18 cellular contexts compared by ENCODE assay signal in genomic region chr15:101429191-101429590, GRCh38.
A peak's percentile ranks its signal among the peaks of the same experiment; 100 is the strongest.
DNase-seq lines count a peak whose midpoint lies in the region; ATAC-seq and TF ChIP-seq lines count a peak whose summit lies in the region.
"Had no signal": no experiment of that assay in that cellular context is flagged by ENCODE, and none has a peak within 500 bp of the region (broad histone marks: within the 10 kb centered on the region; RNA-seq: fewer than 3 reads in every experiment).

No MANE protein-coding gene starts in this region.

- no peak for TF ChIP-seq CTCF in DND-41 (IDR thresholded peaks at IDR 0.05; ENCODE audit: borderline replicate concordance, extremely low read depth, low read length, poor library complexity, severe bottlenecking)
- no peak for TF ChIP-seq CTCF in glutamatergic neuron (IDR thresholded peaks at IDR 0.05; ENCODE audit: partially characterized antibody, unreplicated experiment)

- H2AFZ ChIP-seq in DND-41 (ENCODE audit: low read depth, low read length) (no peak overlapping the region), neuronal stem cell (ENCODE audit: low read length) (no peak overlapping the region), Karpas-422 (ENCODE audit: low read length) (no peak overlapping the region)
- H2AFZ ChIP-seq: GM23338 had no signal

- no peak for DNase-seq in DND-41
- no peak for DNase-seq in glutamatergic neuron
- DNase-seq in neuronal stem cell (ENCODE audit: low spot score): no peak
- peak; percentile 8 for DNase-seq in renal cortical epithelial cell (ENCODE audit: low read depth)
- DNase-seq in Karpas-422: no peak
- no peak for DNase-seq in NCI-H1436 treated with DMSO at 0.1 percent for 48 hours (lab: John Stamatoyannopoulos, UW)
- DNase-seq in NCI-H1436 (lab: John Stamatoyannopoulos, UW): no peak
- DNase-seq: Caco-2; CD4-positive, CD25-positive, alpha-beta regulatory T cell; CD8-positive, alpha-beta T cell; DMS153; EL; GDM1; H9 had no signal

- WGBS in neuronal stem cell (ENCODE audit: extremely low coverage in 2 of 2, insufficient read length in 2 of 2, insufficient replicate concordance in 1 of 2), 2 donors: no CpG with 5 or more reads among the region's 8 CpGs

- no peaks in the 10 kb centered on the region for H3K36me3 Mint-ChIP-seq in glutamatergic neuron (ENCODE audit: unreplicated experiment)
- H3K36me3 Mint-ChIP-seq: CD4-positive, CD25-positive, alpha-beta regulatory T cell; CD8-positive, alpha-beta T cell had no signal

- H3K9me3 Mint-ChIP-seq in glutamatergic neuron (ENCODE audit: unreplicated experiment): peaks cover 4% of the 10 kb centered on the region
- H3K9me3 Mint-ChIP-seq: CD4-positive, CD25-positive, alpha-beta regulatory T cell; CD8-positive, alpha-beta T cell; GM23338; H9 had no signal

- no peak overlapping the region for H3K27ac ChIP-seq in DND-41 (ENCODE audit: low read length)
- no peak overlapping the region for H3K27ac ChIP-seq in neuronal stem cell (replicated peaks; ENCODE audit: low read length)
- no peak overlapping the region for H3K27ac ChIP-seq in Karpas-422 (ENCODE audit: low read length)
- H3K27ac ChIP-seq: C4-2B had no signal

- H4K8ac ChIP-seq in neuronal stem cell (ENCODE audit: low read depth, low read length): no peak overlapping the region

- no peaks in the 10 kb centered on the region for H4K20me1 ChIP-seq in DND-41 (ENCODE audit: insufficient read depth, low read length)
- no peaks in the 10 kb centered on the region for H4K20me1 ChIP-seq in Karpas-422 (ENCODE audit: insufficient read depth, low read depth, low read length)

- H2AK5ac ChIP-seq in neuronal stem cell (ENCODE audit: low read depth, low read length): no peak overlapping the region

- no peak overlapping the region for H3K4ac ChIP-seq in neuronal stem cell (ENCODE audit: low read length)

- H3K9me2 ChIP-seq in Karpas-422 (replicated peaks; ENCODE audit: insufficient read depth, low read length): no peaks in the 10 kb centered on the region

- peaks cover 24% of the 10 kb centered on the region for H3K4me1 Mint-ChIP-seq in glutamatergic neuron (ENCODE audit: low read depth, unreplicated experiment)
- H3K4me1 Mint-ChIP-seq: CD4-positive, CD25-positive, alpha-beta regulatory T cell had no signal

- H3K36me3 ChIP-seq in DND-41 (ENCODE audit: insufficient read depth, low read length) (no peaks in the 10 kb centered on the region), neuronal stem cell (replicated peaks in 1 of 2; ENCODE audit: control insufficient read depth in 2 of 2, insufficient read depth in 2 of 2, low read length in 2 of 2) (peaks cover 0 to 30% of the 10 kb centered on the region in 2 donors), Karpas-422 (ENCODE audit: insufficient read depth, low read length) (no peaks in the 10 kb centered on the region)

- H2BK15ac ChIP-seq in neuronal stem cell (ENCODE audit: low read length): no peak overlapping the region

- no peaks in the 10 kb centered on the region for H3K9me3 ChIP-seq in DND-41 (ENCODE audit: insufficient read depth, low read length, severe bottlenecking)
- no peaks in the 10 kb centered on the region for H3K9me3 ChIP-seq in neuronal stem cell (replicated peaks in 1 of 2; ENCODE audit: control insufficient read depth in 2 of 2, insufficient read depth in 1 of 2, low read depth in 1 of 2, low read length in 2 of 2)
- H3K9me3 ChIP-seq in Karpas-422 (ENCODE audit: low read length): no peaks in the 10 kb centered on the region
- H3K9me3 ChIP-seq: Caco-2 had no signal

- H2BK12ac ChIP-seq in neuronal stem cell (ENCODE audit: low read length): no peak overlapping the region

- H3K18ac ChIP-seq in neuronal stem cell (ENCODE audit: low read length): peak overlapping the region; percentile 52

- no peak overlapping the region for H4K91ac ChIP-seq in neuronal stem cell (ENCODE audit: low read depth, low read length, poor library complexity)

- peaks cover 8% of the 10 kb centered on the region for H3K27me3 Mint-ChIP-seq in glutamatergic neuron (ENCODE audit: unreplicated experiment)
- H3K27me3 Mint-ChIP-seq: CD4-positive, CD25-positive, alpha-beta regulatory T cell had no signal

- no peaks in the 10 kb centered on the region for H3K79me1 ChIP-seq in neuronal stem cell (ENCODE audit: low read depth, low read length)

- H3K4me3 Mint-ChIP-seq in glutamatergic neuron (ENCODE audit: unreplicated experiment): no peak overlapping the region
- H3K4me3 Mint-ChIP-seq: CD4-positive, CD25-positive, alpha-beta regulatory T cell; CD8-positive, alpha-beta T cell; GM23338; H9 had no signal

- H3K27me3 ChIP-seq in DND-41 (ENCODE audit: insufficient read depth, low read length, poor library complexity): no peaks in the 10 kb centered on the region
- H3K27me3 ChIP-seq in neuronal stem cell (ENCODE audit: control insufficient read depth in 3 of 3, insufficient read depth in 3 of 3, low read depth in 1 of 3, low read length in 3 of 3): no peaks in the 10 kb centered on the region
- H3K27me3 ChIP-seq in Karpas-422 (ENCODE audit: low read length): no peaks in the 10 kb centered on the region

- no peak for ATAC-seq in DND-41 (ENCODE audit: insufficient read depth, low read depth)
- ATAC-seq: CD8-positive, alpha-beta T cell; GM12878; GM23338; HCT116 had no signal

- H3K4me2 ChIP-seq in DND-41 (ENCODE audit: insufficient read depth, low read length): 0 out of 2 replicates have a peak overlapping the region, but pooled peaks have one; percentile 21
- no peak overlapping the region for H3K4me2 ChIP-seq in neuronal stem cell (ENCODE audit: insufficient read depth, low read length, poor library complexity, severe bottlenecking)
- no peak overlapping the region for H3K4me2 ChIP-seq in Karpas-422 (ENCODE audit: low read depth, low read length, poor library complexity, severe bottlenecking)
- H3K4me2 ChIP-seq: GM23338 had no signal

- H3K4me1 ChIP-seq in DND-41 (ENCODE audit: insufficient read depth, low read length) (peaks cover 16% of the 10 kb centered on the region), neuronal stem cell (ENCODE audit: control insufficient read depth in 2 of 2, insufficient read depth in 1 of 2, low read depth in 1 of 2, low read length in 2 of 2) (peaks cover 9 to 11% of the 10 kb centered on the region in 2 donors), Karpas-422 (ENCODE audit: low read length) (no peaks in the 10 kb centered on the region)
- H3K4me1 ChIP-seq: Caco-2 had no signal

- H3K79me2 ChIP-seq in DND-41 (ENCODE audit: insufficient read depth, low read length) (no peaks in the 10 kb centered on the region), Karpas-422 (ENCODE audit: low read length) (no peaks in the 10 kb centered on the region)

- H3K4me3 ChIP-seq in DND-41 (ENCODE audit: low read depth in 1 of 2, low read length in 2 of 2) (no peak overlapping the region), neuronal stem cell (ENCODE audit: low read length in 2 of 2) (no peak overlapping the region), Karpas-422 (ENCODE audit: low read length) (no peak overlapping the region)
- H3K4me3 ChIP-seq: GM12878, GM23338 had no signal

- H2BK120ac ChIP-seq in neuronal stem cell (ENCODE audit: low read depth, low read length): no peak overlapping the region

- H3K9ac ChIP-seq in DND-41 (ENCODE audit: low read depth, low read length): no peak overlapping the region
- H3K9ac ChIP-seq in neuronal stem cell (ENCODE audit: low read depth, low read length, poor library complexity): no peak overlapping the region
- no peak overlapping the region for H3K9ac ChIP-seq in Karpas-422 (ENCODE audit: low read length)

- H2BK5ac ChIP-seq in neuronal stem cell (ENCODE audit: low read length): no peak overlapping the region

- H3K14ac ChIP-seq in neuronal stem cell (ENCODE audit: low read length): no peak overlapping the region

- H3K23ac ChIP-seq in neuronal stem cell (ENCODE audit: low read depth, low read length, poor library complexity): no peak overlapping the region

- peak overlapping the region; percentile 43 for H3K27ac Mint-ChIP-seq in glutamatergic neuron (ENCODE audit: unreplicated experiment)
- H3K27ac Mint-ChIP-seq: CD4-positive, CD25-positive, alpha-beta regulatory T cell; CD8-positive, alpha-beta T cell; GM23338 had no signal
